Comparison of ENCODE assay signal across 14 cellular contexts in genomic region chr1:76158126-76158525, GRCh38.
"Had no signal": no experiment of that assay in that cellular context is flagged by ENCODE, and none has a peak within 500 bp of the region (broad histone marks: within the 10 kb centered on the region; RNA-seq: fewer than 3 reads in every experiment).

No MANE protein-coding gene starts in this region.

- H3K4me1 ChIP-seq: breast epithelium, parathyroid adenoma had no signal

- H2AFZ ChIP-seq: parathyroid adenoma had no signal

- DNase-seq: activated CD4-positive, alpha-beta T cell treated with anti-CD3 and anti-CD28 coated beads, Interleukin-2, amount 50 U/mL, for 1 hour; activated CD4-positive, CD25-positive, alpha-beta regulatory T cell; activated CD8-positive, alpha-beta memory T cell treated with anti-CD3 and anti-CD28 coated beads for 24 hours; activated naive CD8-positive, alpha-beta T cell treated with anti-CD3 and anti-CD28 coated beads for 36 hours; anterior cingulate cortex; gastrocnemius medialis; heart left ventricle; immature natural killer cell; naive B cell; stimulated activated CD4-positive, alpha-beta T cell treated with anti-CD3 and anti-CD28 coated beads, Interleukin-2, amount 100 ng/mL, for 48 hours had no signal

- H3K4me3 Mint-ChIP-seq: activated naive CD8-positive, alpha-beta T cell treated with anti-CD3 and anti-CD28 coated beads for 36 hours; immature natural killer cell; naive B cell; stimulated activated memory B cell treated with anti-CD40 and anti-IgM and Interleukin-4, amounts not matched to agents 10 μg/mL and 1 μg/mL and 100 μg/mL, for 72 hours had no signal

- H3K27me3 Mint-ChIP-seq: activated naive CD8-positive, alpha-beta T cell treated with anti-CD3 and anti-CD28 coated beads for 36 hours; naive B cell; stimulated activated memory B cell treated with anti-CD40 and anti-IgM and Interleukin-4, amounts not matched to agents 10 μg/mL and 1 μg/mL and 100 μg/mL, for 72 hours had no signal

- H3K36me3 ChIP-seq: breast epithelium, gastrocnemius medialis, heart left ventricle had no signal

- H3K9ac ChIP-seq: parathyroid adenoma had no signal

- H3K27ac Mint-ChIP-seq: activated naive CD8-positive, alpha-beta T cell treated with anti-CD3 and anti-CD28 coated beads for 36 hours; immature natural killer cell; stimulated activated memory B cell treated with anti-CD40 and anti-IgM and Interleukin-4, amounts not matched to agents 10 μg/mL and 1 μg/mL and 100 μg/mL, for 72 hours had no signal

- H3K27me3 ChIP-seq: breast epithelium, gastrocnemius medialis, heart left ventricle had no signal

- H3K9me3 Mint-ChIP-seq: activated naive CD8-positive, alpha-beta T cell treated with anti-CD3 and anti-CD28 coated beads for 36 hours; immature natural killer cell; naive B cell; stimulated activated memory B cell treated with anti-CD40 and anti-IgM and Interleukin-4, amounts not matched to agents 10 μg/mL and 1 μg/mL and 100 μg/mL, for 72 hours had no signal

- H3K27ac ChIP-seq: breast epithelium, epithelial cell of prostate, gastrocnemius medialis, heart left ventricle, parathyroid adenoma had no signal

- H3K36me3 Mint-ChIP-seq: activated naive CD8-positive, alpha-beta T cell treated with anti-CD3 and anti-CD28 coated beads for 36 hours; immature natural killer cell; naive B cell; stimulated activated memory B cell treated with anti-CD40 and anti-IgM and Interleukin-4, amounts not matched to agents 10 μg/mL and 1 μg/mL and 100 μg/mL, for 72 hours had no signal

- ATAC-seq: gastrocnemius medialis; heart left ventricle; stimulated activated memory B cell treated with anti-CD40 and anti-IgM and Interleukin-4, amounts not matched to agents 10 μg/mL and 1 μg/mL and 100 μg/mL, for 72 hours had no signal

- H3K4me3 ChIP-seq: breast epithelium, gastrocnemius medialis, heart left ventricle had no signal

- H3K9me3 ChIP-seq: breast epithelium, gastrocnemius medialis, heart left ventricle had no signal

- H3K79me2 ChIP-seq: parathyroid adenoma had no signal
